In the genomic region with DNA sequence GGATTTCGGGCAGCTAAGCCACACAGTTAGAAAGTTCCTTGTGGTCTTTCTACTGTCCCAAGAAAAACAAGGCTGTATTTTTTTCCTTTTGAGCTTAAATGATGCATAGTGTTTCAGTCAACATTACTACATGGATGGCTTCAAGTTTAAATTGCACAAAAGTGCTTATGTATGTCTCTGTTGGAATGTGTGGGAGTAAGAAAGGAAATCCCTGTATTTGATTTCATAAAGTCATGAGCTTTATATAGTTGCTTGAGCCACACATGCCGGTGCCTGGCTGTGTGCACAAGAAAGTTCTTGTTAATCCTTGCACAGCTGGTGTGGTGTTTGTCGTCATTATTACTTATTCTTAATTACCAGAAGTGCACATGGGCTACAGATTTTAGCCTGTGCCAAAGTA, we compare ENCODE assay signal across 22 cellular contexts.
A peak's percentile ranks its signal among the peaks of the same experiment; 100 is the strongest.
DNase-seq lines count a peak whose midpoint lies in the region; ATAC-seq and TF ChIP-seq lines count a peak whose summit lies in the region.
"Had no signal": no experiment of that assay in that cellular context is flagged by ENCODE, and none has a peak within 500 bp of the region (broad histone marks: within the 10 kb centered on the region; RNA-seq: fewer than 3 reads in every experiment).

No MANE protein-coding gene starts in this region.

- no peaks in the 10 kb centered on the region for H3K4me1 Mint-ChIP-seq in MCF 10A (ENCODE audit: insufficient read depth, unreplicated experiment)
- H3K4me1 Mint-ChIP-seq in activated naive CD4-positive, alpha-beta T cell treated with anti-CD3 and anti-CD28 coated beads, Interleukin-2, amount 10 ng/mL, durations not matched to agents 7 days and 5 days, result no peaks in the 10 kb centered on the region
- H3K4me1 Mint-ChIP-seq: activated CD8-positive, alpha-beta memory T cell treated with anti-CD3 and anti-CD28 coated beads, Interleukin-2, amount 10 ng/mL, durations not matched to agents 7 days and 5 days had no signal

- H3K27ac Mint-ChIP-seq in MCF 10A (ENCODE audit: low read depth, unreplicated experiment), result no peak overlapping the region
- H3K27ac Mint-ChIP-seq in activated naive CD4-positive, alpha-beta T cell treated with anti-CD3 and anti-CD28 coated beads, Interleukin-2, amount 10 ng/mL, durations not matched to agents 7 days and 5 days, result no peak overlapping the region
- H3K27ac Mint-ChIP-seq: activated CD8-positive, alpha-beta memory T cell treated with anti-CD3 and anti-CD28 coated beads, Interleukin-2, amount 10 ng/mL, durations not matched to agents 7 days and 5 days; activated T-helper 2 cell treated with anti-CD3 and anti-CD28 coated beads, Interferon-gamma antibody, Interleukin-2, Interleukin-4, amounts not matched to agents 10 μg/mL and 5 μg/mL and 100 μg/mL, durations not matched to agents 14 hours and 24 hours and 36 hours; H9 had no signal

- ATAC-seq in GM21717 (IDR thresholded peaks at IDR 0.05; ENCODE audit: unreplicated experiment), result no peak
- ATAC-seq: activated CD8-positive, alpha-beta memory T cell treated with anti-CD3 and anti-CD28 coated beads, Interleukin-2, amount 10 ng/mL, durations not matched to agents 7 days and 5 days; GM12878; left ventricle myocardium superior had no signal

- no peaks in the 10 kb centered on the region for H3K9me3 Mint-ChIP-seq in MCF 10A (ENCODE audit: unreplicated experiment)
- H3K9me3 Mint-ChIP-seq in activated naive CD4-positive, alpha-beta T cell treated with anti-CD3 and anti-CD28 coated beads, Interleukin-2, amount 10 ng/mL, durations not matched to agents 7 days and 5 days, result no peaks in the 10 kb centered on the region
- H3K9me3 Mint-ChIP-seq: activated T-helper 2 cell treated with anti-CD3 and anti-CD28 coated beads, Interferon-gamma antibody, Interleukin-2, Interleukin-4, amounts not matched to agents 10 μg/mL and 5 μg/mL and 100 μg/mL, durations not matched to agents 14 hours and 24 hours and 36 hours; H9 had no signal

- no peaks in the 10 kb centered on the region for H3K4me1 ChIP-seq in breast epithelium
- H3K4me1 ChIP-seq: Peyer's patch had no signal

- no TSS peak for BruUV-seq in MCF 10A (replicated peaks; lab: Mats Ljungman, UMichigan)

- POLR2A ChIA-PET in MCF 10A (lab: Yijun Ruan, JAX) (interaction anchor here (1.2 kb wide), 1 partner anchor 14 kb away, joined by 3 read pairs; no protein-coding TSS in a partner anchor), HEK293T (lab: Yijun Ruan, JAX) (no interaction called here)

- CTCF ChIA-PET in MCF 10A (lab: Yijun Ruan, JAX) (interaction anchor here (1.0 to 1.5 kb wide), 3 partner anchors 9 to 39 kb away, joined by 3 to 6 read pairs (median 5); no protein-coding TSS in a partner anchor), HEK293T (lab: Yijun Ruan, JAX) (interaction anchor here (0.5 to 0.9 kb wide), 3 partner anchors 8 to 14 kb away, joined by 3 read pairs; no protein-coding TSS in a partner anchor)
- CTCF ChIA-PET in activated naive CD4-positive, alpha-beta T cell treated with anti-CD3 and anti-CD28 coated beads, Interleukin-2, amount 10 ng/mL, durations not matched to agents 7 days and 5 days (lab: Charles Lee), result no interaction called here

- no peaks in the 10 kb centered on the region for H3K27me3 ChIP-seq in breast epithelium
- H3K27me3 ChIP-seq: BLaER1 treated with 17β-estradiol and CSF1 and Interleukin-3, amounts not matched to agents 10 nM and 100 nM; neutrophil; Peyer's patch; suprapubic skin; vagina had no signal

- no peaks in the 10 kb centered on the region for H3K36me3 ChIP-seq in breast epithelium
- H3K36me3 ChIP-seq: neutrophil, Peyer's patch, suprapubic skin, vagina had no signal

- H3K4me3 ChIP-seq in breast epithelium, result no peak overlapping the region
- H3K4me3 ChIP-seq: BLaER1 treated with 17β-estradiol and CSF1 and Interleukin-3, amounts not matched to agents 10 nM and 100 nM; GM12878; Peyer's patch; suprapubic skin; vagina had no signal

- TF ChIP-seq CTCF in MCF 10A (IDR thresholded peaks at IDR 0.05; ENCODE audit: unreplicated experiment) (no peak), breast epithelium (IDR thresholded peaks at IDR 0.05) (no peak)

- no peak for TF ChIP-seq POLR2A in breast epithelium (IDR thresholded peaks at IDR 0.05)

- H3K27me3 Mint-ChIP-seq in MCF 10A (ENCODE audit: insufficient read depth, unreplicated experiment), result no peaks in the 10 kb centered on the region
- H3K27me3 Mint-ChIP-seq in activated naive CD4-positive, alpha-beta T cell treated with anti-CD3 and anti-CD28 coated beads, Interleukin-2, amount 10 ng/mL, durations not matched to agents 7 days and 5 days, result no peaks in the 10 kb centered on the region
- H3K27me3 Mint-ChIP-seq: activated CD8-positive, alpha-beta memory T cell treated with anti-CD3 and anti-CD28 coated beads, Interleukin-2, amount 10 ng/mL, durations not matched to agents 7 days and 5 days had no signal

- DNase-seq in MCF 10A (ENCODE audit: unreplicated experiment), result peak; percentile 3
- DNase-seq in breast epithelium (ENCODE audit: low spot score in 2 of 2), result no peak
- peak; percentile 70 for DNase-seq in astrocyte of the hippocampus (ENCODE audit: low read depth, low spot score)
- peak; percentile 93 for DNase-seq in foreskin melanocyte
- DNase-seq in stromal cell of bone marrow (ENCODE audit: low read depth), result peak; percentile 44
- DNase-seq in HEK293T (ENCODE audit: extremely low spot score), result no peak
- DNase-seq in activated naive CD4-positive, alpha-beta T cell treated with anti-CD3 and anti-CD28 coated beads, Interleukin-2, amount 10 ng/mL, durations not matched to agents 7 days and 5 days, result no peak
- DNase-seq: activated CD4-positive, alpha-beta T cell treated with anti-CD3 and anti-CD28 coated beads for 4 hours; activated CD8-positive, alpha-beta memory T cell treated with anti-CD3 and anti-CD28 coated beads, Interleukin-2, amount 10 ng/mL, durations not matched to agents 7 days and 5 days; DMS153; H9; left ventricle myocardium superior; NCI-H146; NCI-H2171 treated with DMSO at 0.1 percent for 48 hours; Peyer's patch had no signal

- peaks cover 4% of the 10 kb centered on the region for H3K36me3 Mint-ChIP-seq in MCF 10A (ENCODE audit: insufficient read depth, unreplicated experiment)
- no peaks in the 10 kb centered on the region for H3K36me3 Mint-ChIP-seq in activated naive CD4-positive, alpha-beta T cell treated with anti-CD3 and anti-CD28 coated beads, Interleukin-2, amount 10 ng/mL, durations not matched to agents 7 days and 5 days
- H3K36me3 Mint-ChIP-seq: activated CD8-positive, alpha-beta memory T cell treated with anti-CD3 and anti-CD28 coated beads, Interleukin-2, amount 10 ng/mL, durations not matched to agents 7 days and 5 days had no signal

- H3K4me3 Mint-ChIP-seq in MCF 10A (ENCODE audit: unreplicated experiment), result no peak overlapping the region
- H3K4me3 Mint-ChIP-seq in activated naive CD4-positive, alpha-beta T cell treated with anti-CD3 and anti-CD28 coated beads, Interleukin-2, amount 10 ng/mL, durations not matched to agents 7 days and 5 days, result no peak overlapping the region
- H3K4me3 Mint-ChIP-seq: activated CD8-positive, alpha-beta memory T cell treated with anti-CD3 and anti-CD28 coated beads, Interleukin-2, amount 10 ng/mL, durations not matched to agents 7 days and 5 days; H9 had no signal

- H3K27ac ChIP-seq in breast epithelium, result no peak overlapping the region
- H3K27ac ChIP-seq: BLaER1 treated with 17β-estradiol and CSF1 and Interleukin-3, amounts not matched to agents 10 nM and 100 nM; neutrophil; Peyer's patch; suprapubic skin; vagina had no signal

- intact Hi-C loops in MCF 10A (cut with micrococcal nuclease) (no loop called here), breast epithelium (cut with DNase I; ENCODE audit: low total_unique reads) (no loop called here)

- no peaks in the 10 kb centered on the region for H3K9me3 ChIP-seq in breast epithelium
- H3K9me3 ChIP-seq: neutrophil, Peyer's patch, suprapubic skin, vagina had no signal

TF ChIP-seq in HEK293T, 16 proteins besides CTCF, POLR2A, EP300 and RAD21:
- no peak for TF ChIP-seq HDGF (IDR thresholded peaks at IDR 0.05; ENCODE audit: borderline replicate concordance)
TF ChIP-seq in HEK293T: peak in this region for 0.

Comparison
In these comparisons a context has a peak if more than half of its experiments do, and no peak if none do; other contexts are left out.
1. DNase-seq: peak in MCF 10A (single experiment), astrocyte of the hippocampus (single experiment), foreskin melanocyte (single experiment) and stromal cell of bone marrow (single experiment); none in breast epithelium (0 of 2), HEK293T (single experiment) and activated naive CD4-positive, alpha-beta T cell treated with anti-CD3 and anti-CD28 coated beads, Interleukin-2, amount 10 ng/mL, durations not matched to agents 7 days and 5 days (single experiment).